Comparison of ENCODE assay signal across 11 cellular contexts in the genomic region with DNA sequence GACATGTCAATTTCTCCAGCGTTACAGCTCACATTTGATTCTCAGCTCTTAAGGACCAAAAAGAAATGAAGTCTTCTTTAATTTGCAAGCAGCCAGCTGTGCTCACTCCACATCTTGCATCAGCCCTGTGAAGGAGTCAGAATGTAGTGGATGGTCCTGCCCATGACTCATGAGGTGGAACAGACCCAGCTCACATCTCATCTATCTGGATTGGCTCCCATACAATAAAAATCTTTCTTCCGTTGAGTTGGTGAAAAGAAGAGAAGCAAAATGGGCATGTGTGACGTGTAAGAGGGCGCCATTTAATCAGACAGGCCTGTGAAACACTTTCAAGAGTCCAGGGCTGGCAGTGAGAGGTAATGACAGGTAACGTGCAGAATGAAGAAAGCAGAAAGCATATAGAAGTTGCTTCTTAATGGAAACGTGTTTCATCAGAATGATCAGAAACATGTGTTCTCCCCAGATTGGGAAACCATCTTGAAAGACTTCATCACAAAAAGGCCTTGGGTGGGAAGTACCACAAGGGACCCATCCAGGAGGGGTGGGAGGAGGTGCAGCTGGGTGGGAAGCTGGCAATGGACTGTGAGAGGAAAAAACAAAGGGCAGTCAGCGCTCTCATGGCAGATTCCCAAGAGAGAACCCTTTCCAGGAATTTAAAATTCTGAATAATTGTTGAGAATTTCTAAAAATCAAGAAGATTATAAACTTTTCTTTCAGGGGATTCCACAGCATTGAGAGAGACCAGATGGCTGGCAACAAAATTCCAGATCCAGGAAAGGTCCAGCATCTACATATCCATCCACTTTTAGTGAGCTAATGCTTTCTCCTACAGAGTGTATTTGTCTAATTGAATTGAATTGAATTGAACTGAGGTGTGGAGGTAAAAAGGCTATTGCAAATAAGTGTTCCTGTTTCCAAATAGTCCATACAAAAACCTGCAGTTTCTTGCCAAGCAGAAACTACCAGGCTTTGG. TPM values are rescaled to one million over a fixed set of nuclear protein-coding genes. Genes with fewer than 3 reads are reported as not detected.
A peak's percentile ranks its signal among the peaks of the same experiment; 100 is the strongest.
DNase-seq lines count a peak whose midpoint lies in the region; ATAC-seq, FAIRE-seq and TF ChIP-seq lines count a peak whose summit lies in the region.
"Had no signal": no experiment of that assay in that cellular context is flagged by ENCODE, and none has a peak within 500 bp of the region (broad histone marks: within the 10 kb centered on the region; RNA-seq: fewer than 3 reads in every experiment).

No MANE protein-coding gene starts in this region.

- no peaks in the 10 kb centered on the region for H3K9me1 ChIP-seq in endothelial cell of umbilical vein (replicated peaks; ENCODE audit: control insufficient read depth, extremely low read depth, insufficient read depth, low read length)

- no peak for FAIRE-seq in endothelial cell of umbilical vein (lab: Jason Lieb, UNC)

- POLR2A ChIA-PET in endothelial cell of umbilical vein (lab: Charles Lee) = no interaction called here

- no peaks in the 10 kb centered on the region for H3K36me3 ChIP-seq in endothelial cell of umbilical vein (ENCODE audit: control insufficient read depth in 2 of 2, extremely low read depth in 1 of 2, insufficient read depth in 2 of 2, low read length in 2 of 2)

- no peak overlapping the region for H3K9ac ChIP-seq in endothelial cell of umbilical vein (replicated peaks; ENCODE audit: extremely low read depth, insufficient read depth, low read length)

- ATAC-seq in omental fat pad (ENCODE audit: low FRiP score) (peak; percentile 98), GM19035 (IDR thresholded peaks at IDR 0.05; ENCODE audit: unreplicated experiment) (no peak)

- H3K79me2 ChIP-seq in endothelial cell of umbilical vein (ENCODE audit: control insufficient read depth, insufficient read depth, low read length) = no peaks in the 10 kb centered on the region

- H3K27ac ChIP-seq in endothelial cell of umbilical vein (ENCODE audit: insufficient read depth, low read depth, low read length) = no peak overlapping the region

- CTCF ChIA-PET in endothelial cell of umbilical vein (lab: Charles Lee) = interaction anchor here (0.6 to 1.4 kb wide), 2 partner anchors 17 to 18 kb away, joined by 3 to 4 read pairs; no protein-coding TSS in a partner anchor

- no peak for TF ChIP-seq CTCF in AG10803 (conservative IDR thresholded peaks at IDR 0.05; ENCODE audit: low read length)
- TF ChIP-seq CTCF in endothelial cell of umbilical vein (IDR thresholded peaks at IDR 0.05; ENCODE audit: extremely low read depth in 1 of 2, insufficient read depth in 1 of 2, low read depth in 1 of 2, low read length in 2 of 2) = no peak
- TF ChIP-seq CTCF in omental fat pad (IDR thresholded peaks at IDR 0.05) = no peak

- DNase-seq in AG10803 (ENCODE audit: low read depth) = peak; percentile 97
- DNase-seq in LHCN-M2 (ENCODE audit: low read depth) = peak; percentile 92
- no peak for DNase-seq in endothelial cell of umbilical vein (ENCODE audit: low read depth, low spot score)
- DNase-seq in omental fat pad (ENCODE audit: low spot score) = no peak
- DNase-seq in NCI-H2227 treated with DMSO at 0.1 percent for 48 hours (lab: John Stamatoyannopoulos, UW) = no peak
- no peak for DNase-seq in T-helper 1 cell
- no peak for DNase-seq in SW 1271 (lab: John Stamatoyannopoulos, UW)
- DNase-seq: DMS153; effector CD8-positive, alpha-beta T cell had no signal

- BruUV-seq in endothelial cell of umbilical vein (replicated peaks; lab: Mats Ljungman, UMichigan) = no TSS peak

- intact Hi-C loops in endothelial cell of umbilical vein (cut with micrococcal nuclease) = no loop called here

- H3K4me2 ChIP-seq in endothelial cell of umbilical vein (ENCODE audit: insufficient read depth, low read length) = no peak overlapping the region

- no peak overlapping the region for H2AFZ ChIP-seq in endothelial cell of umbilical vein (ENCODE audit: low read depth, low read length)

- H3K4me1 ChIP-seq in endothelial cell of umbilical vein (ENCODE audit: control insufficient read depth, extremely low read depth, insufficient read depth, low read length) = peaks cover 5% of the 10 kb centered on the region

- no peaks in the 10 kb centered on the region for H4K20me1 ChIP-seq in endothelial cell of umbilical vein (replicated peaks; ENCODE audit: control insufficient read depth, extremely low read depth, insufficient read depth, low read length)

- no peak for TF ChIP-seq POLR2A in endothelial cell of umbilical vein (IDR thresholded peaks at IDR 0.05; ENCODE audit: low read depth, low read length)

- no peaks in the 10 kb centered on the region for H3K9me3 ChIP-seq in endothelial cell of umbilical vein (replicated peaks; ENCODE audit: control insufficient read depth, insufficient read depth, low read length)

- dilution Hi-C loops in endothelial cell of umbilical vein (cut with MboI; ENCODE audit: extremely low pct_ligation_motif_present, low sequenced_read_pairs) = no loop called here

- H3K27me3 ChIP-seq in endothelial cell of umbilical vein (ENCODE audit: control insufficient read depth in 2 of 2, insufficient read depth in 2 of 2, low read length in 2 of 2) = no peaks in the 10 kb centered on the region

- no peak overlapping the region for H3K4me3 ChIP-seq in AG10803 (ENCODE audit: low read length)
- H3K4me3 ChIP-seq in endothelial cell of umbilical vein (replicated peaks in 1 of 3; ENCODE audit: insufficient read depth in 1 of 3, low read depth in 1 of 3, low read length in 3 of 3) = no peak overlapping the region
- H3K4me3 ChIP-seq: lung had no signal

TF ChIP-seq in endothelial cell of umbilical vein, 7 proteins besides CTCF, POLR2A, EP300 and RAD21:
- TF ChIP-seq, protein P1, sequence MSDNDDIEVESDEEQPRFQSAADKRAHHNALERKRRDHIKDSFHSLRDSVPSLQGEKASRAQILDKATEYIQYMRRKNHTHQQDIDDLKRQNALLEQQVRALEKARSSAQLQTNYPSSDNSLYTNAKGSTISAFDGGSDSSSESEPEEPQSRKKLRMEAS (IDR thresholded peaks at IDR 0.05; ENCODE audit: insufficient read depth, insufficient read length) = no peak
- TF ChIP-seq FOS (IDR thresholded peaks at IDR 0.05; ENCODE audit: borderline replicate concordance, insufficient read depth, low read length) = peak; percentile 13

RNA-seq across cellular contexts. Expression of a gene that starts 57.0 kb away (rescaled TPM):
- total RNA-seq in LHCN-M2 (2014; rRNA removed) = 37.2 and 38.2 TPM in 2 replicates
- polyA plus RNA-seq in LHCN-M2 (2012) = 46.5 TPM
- total RNA-seq in endothelial cell of umbilical vein = 108 and 115 TPM in 2 replicates
- 26.7 and 34.2 TPM in 2 replicates for polyA plus RNA-seq in endothelial cell of umbilical vein
- polyA plus RNA-seq in endothelial cell of umbilical vein (2011; cell fraction: cytosol; rRNA removed) = 33.3 and 34.2 TPM in 2 replicates
- polyA plus RNA-seq in endothelial cell of umbilical vein (2011; cell fraction: nucleus; rRNA removed) = 31.6 and 32.1 TPM in 2 replicates
- 57.6 and 58.6 TPM in 2 replicates for polyA plus RNA-seq in endothelial cell of umbilical vein (2012)
- polyA minus RNA-seq in endothelial cell of umbilical vein = 66.7 and 75.6 TPM in 2 replicates
- 3.8 TPM for polyA minus RNA-seq in endothelial cell of umbilical vein (2011; cell fraction: cytosol; rRNA and poly(A)+ RNA removed)
- 73.3 and 89.4 TPM in 2 replicates for polyA minus RNA-seq in endothelial cell of umbilical vein (2011; cell fraction: nucleus; rRNA and poly(A)+ RNA removed)
- 100 to 1,000 TPM in 3 of 4 donors, 10 to 100 TPM in 1; 72.4 to 211 (median 165) TPM for total RNA-seq in omental fat pad

Comparison
In these comparisons a context has a peak if more than half of its experiments do, and no peak if none do; other contexts are left out.
1. DNase-seq: peak in AG10803 (single experiment) and LHCN-M2 (single experiment); none in endothelial cell of umbilical vein (single experiment), omental fat pad (single experiment), NCI-H2227 treated with DMSO at 0.1 percent for 48 hours (single experiment), T-helper 1 cell (0 of 5) and SW 1271 (0 of 2).